10 cellular contexts compared by ENCODE assay signal in the genomic region with DNA sequence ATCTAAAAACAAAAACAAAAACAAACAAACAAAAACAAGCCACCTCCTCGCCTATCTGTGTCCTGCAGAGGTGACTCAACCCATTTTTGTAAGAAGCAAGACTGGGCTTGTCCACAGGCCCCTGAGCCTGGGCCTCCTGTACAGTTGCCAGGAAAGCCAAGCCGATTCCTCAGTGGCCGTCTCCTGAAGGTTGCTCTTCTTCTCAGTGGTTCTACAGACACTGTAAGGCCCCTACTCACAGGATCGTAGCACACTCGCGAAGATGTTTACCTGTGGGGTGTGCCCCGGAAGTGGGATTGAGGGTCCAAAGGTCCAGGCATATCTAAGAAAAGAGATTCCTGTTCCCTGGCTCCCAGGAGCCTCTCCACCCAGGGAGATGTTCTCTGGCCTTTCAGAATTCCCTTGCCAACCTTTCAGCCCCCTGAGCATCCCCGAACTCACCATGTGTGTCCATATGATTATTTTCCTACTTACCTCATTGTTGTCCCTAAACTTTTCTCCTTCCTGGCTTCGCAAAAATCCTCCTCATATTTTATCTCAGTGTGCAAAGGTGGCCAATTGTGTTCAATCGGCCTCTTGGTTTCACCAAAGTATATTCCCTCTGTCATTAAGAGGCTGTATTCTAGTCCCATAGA. TPM values are rescaled to one million over a fixed set of nuclear protein-coding genes. Genes with fewer than 3 reads are reported as not detected.
DNase-seq lines count a peak whose midpoint lies in the region; ATAC-seq, FAIRE-seq and TF ChIP-seq lines count a peak whose summit lies in the region.
"Had no signal": no experiment of that assay in that cellular context is flagged by ENCODE, and none has a peak within 500 bp of the region (broad histone marks: within the 10 kb centered on the region; RNA-seq: fewer than 3 reads in every experiment).

No MANE protein-coding gene starts in this region.

- H3K4me3 ChIP-seq in K562 (no peak overlapping the region), mucosa of stomach (ENCODE audit: low read length) (peak overlapping the region; percentile 28)
- H3K4me3 ChIP-seq: neural progenitor cell had no signal

- DNase-seq in AG20443 (ENCODE audit: low spot score) (peak; percentile 6), HT-29 (ENCODE audit: low spot score) (peak; percentile 22), K562 (ENCODE audit: extremely low read depth in 1 of 4, low spot score in 3 of 4) (no peak), inferior parietal cortex (ENCODE audit: extremely low spot score) (no peak)
- DNase-seq in activated T-cell treated with anti-CD3 and anti-CD28 coated beads, Interleukin-2, amount 50 U/mL, for 4 hours: no peak
- DNase-seq: activated gamma-delta T cell had no signal

- H3K79me2 ChIP-seq in K562 (ENCODE audit: control insufficient read depth, insufficient read depth, low read length): no peaks in the 10 kb centered on the region

- peaks cover 6% of the 10 kb centered on the region for H3K4me1 Mint-ChIP-seq in activated T-cell treated with anti-CD3 and anti-CD28 coated beads, Interleukin-2, amount 50 U/mL, for 4 hours (ENCODE audit: low read depth)

- FAIRE-seq in K562 (lab: Jason Lieb, UNC): no peak
- FAIRE-seq: colon had no signal

- TF ChIP-seq RAD21 in K562 (CRISPR knock-in tag; conservative IDR thresholded peaks at IDR 0.05 in 1 of 2, IDR thresholded peaks at IDR 0.05 in 1 of 2): no peak

- TF ChIP-seq EP300 in K562 (IDR thresholded peaks at IDR 0.05; ENCODE audit: low read length): no peak

- ATAC-seq in K562 (peak; percentile 38; the same call in 1 of the 3 replicates), HG02642 (IDR thresholded peaks at IDR 0.05; ENCODE audit: poor library complexity, unreplicated experiment) (no peak)
- no peak for ATAC-seq in activated T-cell treated with anti-CD3 and anti-CD28 coated beads, Interleukin-2, amount 50 U/mL, for 4 hours

- TF ChIP-seq CTCF in K562 (IDR thresholded peaks at IDR 0.05 in 2 of 3, conservative IDR thresholded peaks at IDR 0.05 in 1 of 3; ENCODE audit: insufficient read depth in 2 of 3, low read depth in 1 of 3, low read length in 3 of 3): no peak

- H3K4me3 Mint-ChIP-seq in activated T-cell treated with anti-CD3 and anti-CD28 coated beads, Interleukin-2, amount 50 U/mL, for 4 hours: no peak overlapping the region
- H3K4me3 Mint-ChIP-seq: neural progenitor cell had no signal

- H3K4me2 ChIP-seq in K562 (ENCODE audit: insufficient read depth, low read length): no peak overlapping the region
- H3K4me2 ChIP-seq: neural progenitor cell had no signal

- POLR2A ChIA-PET in K562 (lab: Yijun Ruan, JAX): interaction anchor here (0.6 to 1.5 kb wide), 5 partner anchors 10 to 445 kb away, joined by 3 read pairs; no protein-coding TSS in a partner anchor

- H3K9me1 ChIP-seq in K562 (ENCODE audit: control insufficient read depth, insufficient read depth, low read length): no peaks in the 10 kb centered on the region

- intact Hi-C loops in K562 (cut with micrococcal nuclease): loop anchor here (2.0 to 10.0 kb wide), 6 partner anchors 23 to 511 kb away; a partner anchor contains a TSS

- H3K36me3 ChIP-seq in K562 (ENCODE audit: control insufficient read depth, insufficient read depth, low read length): no peaks in the 10 kb centered on the region
- H3K36me3 ChIP-seq in mucosa of stomach (ENCODE audit: control insufficient read depth, insufficient read depth, low read length): no peaks in the 10 kb centered on the region
- H3K36me3 ChIP-seq: neural progenitor cell had no signal

- WGBS in K562 (ENCODE audit: insufficient coverage, low coverage, missing lambda C conversion rate): 25% methylated on average over 10 of the region's 10 CpGs

- H3K4me1 ChIP-seq in K562 (replicated peaks in 1 of 2; ENCODE audit: control insufficient read depth in 2 of 2, insufficient read depth in 2 of 2, low read length in 2 of 2) (peaks cover 4 to 7% of the 10 kb centered on the region in 2 experiments; a peak in 2 of 5 replicates), mucosa of stomach (ENCODE audit: control insufficient read depth, insufficient read depth, low read length) (peaks cover 21% of the 10 kb centered on the region)
- H3K4me1 ChIP-seq: neural progenitor cell had no signal

- CTCF ChIA-PET in K562 (lab: Yijun Ruan, JAX; ENCODE audit: low intra/inter-chr PET ratio): interaction anchor here (0.6 to 2.0 kb wide), 6 partner anchors 11 to 147 kb away, joined by 3 to 12 read pairs (median 6); no protein-coding TSS in a partner anchor

- H3K27me3 Mint-ChIP-seq in activated T-cell treated with anti-CD3 and anti-CD28 coated beads, Interleukin-2, amount 50 U/mL, for 4 hours (ENCODE audit: low read depth): peaks cover 42% of the 10 kb centered on the region

- peaks cover 4% of the 10 kb centered on the region for H3K9me3 Mint-ChIP-seq in activated T-cell treated with anti-CD3 and anti-CD28 coated beads, Interleukin-2, amount 50 U/mL, for 4 hours
- H3K9me3 Mint-ChIP-seq: neural progenitor cell had no signal

- no peak overlapping the region for H3K27ac ChIP-seq in K562 (ENCODE audit: extremely low read depth, low read depth, low read length)
- H3K27ac ChIP-seq: neural progenitor cell had no signal

- no peaks in the 10 kb centered on the region for H4K20me1 ChIP-seq in K562 (replicated peaks; ENCODE audit: control insufficient read depth, insufficient read depth, low read length)

- H3K27me3 ChIP-seq in K562 (ENCODE audit: control insufficient read depth in 2 of 2, insufficient read depth in 2 of 2, low read length in 2 of 2): no peaks in the 10 kb centered on the region
- H3K27me3 ChIP-seq in mucosa of stomach (ENCODE audit: control insufficient read depth, insufficient read depth, low read length): peaks cover 13% of the 10 kb centered on the region

- peak overlapping the region; percentile 84 for H2AFZ ChIP-seq in K562 (ENCODE audit: low read depth, low read length)
- H2AFZ ChIP-seq: neural progenitor cell had no signal

- no peaks in the 10 kb centered on the region for H3K36me3 Mint-ChIP-seq in activated T-cell treated with anti-CD3 and anti-CD28 coated beads, Interleukin-2, amount 50 U/mL, for 4 hours (ENCODE audit: insufficient read depth)
- H3K36me3 Mint-ChIP-seq: neural progenitor cell had no signal

- no peak for TF ChIP-seq POLR2A in K562 (conservative IDR thresholded peaks at IDR 0.05)

- H3K9me3 ChIP-seq in K562 (replicated peaks; ENCODE audit: control insufficient read depth, insufficient read depth, low read depth, low read length): peaks cover 2% of the 10 kb centered on the region
- H3K9me3 ChIP-seq in mucosa of stomach (ENCODE audit: control insufficient read depth, low read length): no peaks in the 10 kb centered on the region

- BruUV-seq in K562 (replicated peaks; lab: Mats Ljungman, UMichigan): no TSS peak

- H3K9ac ChIP-seq in K562 (ENCODE audit: insufficient read depth in 1 of 2, low read depth in 2 of 2, low read length in 2 of 2) (peak overlapping the region; percentile 31 to 38; a peak in 2 of 4 replicates), mucosa of stomach (ENCODE audit: low read length) (peak overlapping the region; percentile 64)
- H3K9ac ChIP-seq: neural progenitor cell had no signal

- in situ Hi-C loops in K562 (cut with MboI): loop anchor here (25.0 kb wide), 2 partner anchors 209 to 459 kb away; a partner anchor contains a TSS

RNA-seq across cellular contexts. Expression of a gene that starts 7.5 kb away (rescaled TPM):
- 1.3 and 3.4 TPM in 2 replicates for total RNA-seq in HT-29 (2014; rRNA removed; shearing (Covaris generic))
- total RNA-seq in K562 (2011; cell fraction: chromatin; rRNA removed; ENCODE audit: low replicate concordance): 3.7 and 10.0 TPM in 2 replicates
- 6.3 and 12.5 TPM in 2 replicates for total RNA-seq in K562 (2011; cell fraction: nucleolus; rRNA removed)
- total RNA-seq in K562 (2011; cell fraction: nucleoplasm; rRNA removed): 4.3 and 6.3 TPM in 2 replicates
- total RNA-seq in K562 (2014; rRNA removed) (0.68 and 2.0 TPM in 2 replicates), K562 (2014; rRNA removed; fragmentation: Illumina TruSeq; extraction: Trizol) (0.61 and 0.65 TPM in 2 replicates), K562 (2015; rRNA removed; fragmentation: Illumina TruSeq; extraction: Trizol) (1.0 and 1.7 TPM in 2 replicates), K562 (2021) (2.2 and 2.8 TPM in 2 replicates)
- polyA plus RNA-seq in K562 (2011; rRNA removed) (0.60 and 4.4 TPM in 2 replicates), K562 (2014; fragmentation: Illumina TruSeq; extraction: Trizol) (0.98 and 1.2 TPM in 2 replicates), K562 (2014; fragmentation: Nextera tagmentation; extraction: Ambion mirVana) (under 1 TPM; 0.06 TPM), K562 (2014; rRNA removed) (1.3 and 3.1 TPM in 2 replicates)
- polyA plus RNA-seq in K562 (2011; cell fraction: cytosol; rRNA removed): 0.57 and 2.3 TPM in 2 replicates
- polyA plus RNA-seq in K562 (2011; cell fraction: nucleus; rRNA removed): 8.2 and 24.8 TPM in 2 replicates
- polyA plus RNA-seq in K562 (2012): 1.2 and 3.3 TPM in 2 replicates
- 1.1 and 2.1 TPM in 2 replicates for polyA minus RNA-seq in K562 (2011; rRNA and poly(A)+ RNA removed)
- 2.2 TPM in 1 of 2 replicates, not detected in the other for polyA minus RNA-seq in K562 (2011; cell fraction: cytosol; rRNA and poly(A)+ RNA removed)
- polyA minus RNA-seq in K562 (2011; cell fraction: nucleus; rRNA and poly(A)+ RNA removed): 3.6 and 18.4 TPM in 2 replicates
- total RNA-seq in activated T-cell treated with anti-CD3 and anti-CD28 coated beads, Interleukin-2, amount 50 U/mL, for 4 hours: under 1 TPM in 2 of 3 donors, not detected in 1; 0.10 to 0.30 TPM

RNA-seq across cellular contexts. Expression of a gene that starts 18.3 kb away (rescaled TPM):
- 47.6 and 54.3 TPM in 2 replicates for total RNA-seq in HT-29 (2014; rRNA removed; shearing (Covaris generic))
- 47.2 and 114 TPM in 2 replicates for total RNA-seq in K562 (2011; cell fraction: chromatin; rRNA removed; ENCODE audit: low replicate concordance)
- total RNA-seq in K562 (2011; cell fraction: nucleolus; rRNA removed): 82.2 and 90.6 TPM in 2 replicates
- total RNA-seq in K562 (2011; cell fraction: nucleoplasm; rRNA removed): 50.4 and 59.2 TPM in 2 replicates
- total RNA-seq in K562 (2014; rRNA removed): 35.0 and 38.1 TPM in 2 replicates
- 15.2 and 16.8 TPM in 2 replicates for total RNA-seq in K562 (2014; rRNA removed; fragmentation: Illumina TruSeq; extraction: Trizol)
- 23.6 and 24.4 TPM in 2 replicates for total RNA-seq in K562 (2015; rRNA removed; fragmentation: Illumina TruSeq; extraction: Trizol)
- 33.5 and 37.9 TPM in 2 replicates for total RNA-seq in K562 (2021)
- polyA plus RNA-seq in K562 (2011; rRNA removed): 14.0 and 14.1 TPM in 2 replicates
- polyA plus RNA-seq in K562 (2011; cell fraction: cytosol; rRNA removed): 14.0 and 32.8 TPM in 2 replicates
- polyA plus RNA-seq in K562 (2011; cell fraction: nucleus; rRNA removed): 17.8 and 25.2 TPM in 2 replicates
- polyA plus RNA-seq in K562 (2012): 22.3 and 36.1 TPM in 2 replicates
- polyA plus RNA-seq in K562 (2014; fragmentation: Illumina TruSeq; extraction: Trizol): 24.9 and 28.4 TPM in 2 replicates
- 1 to 10 TPM; 2.2 to 2.4 TPM for polyA plus RNA-seq in K562 (2014; fragmentation: Nextera tagmentation; extraction: Ambion mirVana)
- polyA plus RNA-seq in K562 (2014; rRNA removed): 27.7 and 28.3 TPM in 2 replicates
- 11.9 and 18.9 TPM in 2 replicates for polyA minus RNA-seq in K562 (2011; rRNA and poly(A)+ RNA removed)
- polyA minus RNA-seq in K562 (2011; cell fraction: cytosol; rRNA and poly(A)+ RNA removed): 22.0 and 22.2 TPM in 2 replicates
- polyA minus RNA-seq in K562 (2011; cell fraction: nucleus; rRNA and poly(A)+ RNA removed): 44.2 and 45.3 TPM in 2 replicates
- 10 to 100 TPM; 22.6 to 25.3 (median 24.3) TPM for total RNA-seq in activated T-cell treated with anti-CD3 and anti-CD28 coated beads, Interleukin-2, amount 50 U/mL, for 4 hours

RNA-seq across cellular contexts. Expression of a gene that starts 19.4 kb away (rescaled TPM):
- 242 and 281 TPM in 2 replicates for total RNA-seq in HT-29 (2014; rRNA removed; shearing (Covaris generic))
- 10.4 and 40.1 TPM in 2 replicates for total RNA-seq in K562 (2011; cell fraction: chromatin; rRNA removed; ENCODE audit: low replicate concordance)
- 65.7 and 75.7 TPM in 2 replicates for total RNA-seq in K562 (2011; cell fraction: nucleolus; rRNA removed)
- total RNA-seq in K562 (2011; cell fraction: nucleoplasm; rRNA removed): 39.2 and 45.6 TPM in 2 replicates
- total RNA-seq in K562 (2014; rRNA removed): 147 and 189 TPM in 2 replicates
- 57.6 and 86.8 TPM in 2 replicates for total RNA-seq in K562 (2014; rRNA removed; fragmentation: Illumina TruSeq; extraction: Trizol)
- 104 and 111 TPM in 2 replicates for total RNA-seq in K562 (2015; rRNA removed; fragmentation: Illumina TruSeq; extraction: Trizol)
- total RNA-seq in K562 (2021): 99.4 and 104 TPM in 2 replicates
- 146 and 161 TPM in 2 replicates for polyA plus RNA-seq in K562 (2011; rRNA removed)
- 295 and 471 TPM in 2 replicates for polyA plus RNA-seq in K562 (2011; cell fraction: cytosol; rRNA removed)
- 117 and 133 TPM in 2 replicates for polyA plus RNA-seq in K562 (2011; cell fraction: nucleus; rRNA removed)
- polyA plus RNA-seq in K562 (2012): 198 and 206 TPM in 2 replicates
- polyA plus RNA-seq in K562 (2014; fragmentation: Illumina TruSeq; extraction: Trizol): 113 and 154 TPM in 2 replicates
- 100 to 1,000 TPM; 104 to 122 TPM for polyA plus RNA-seq in K562 (2014; fragmentation: Nextera tagmentation; extraction: Ambion mirVana)
- 182 and 250 TPM in 2 replicates for polyA plus RNA-seq in K562 (2014; rRNA removed)
- 67.2 and 95.6 TPM in 2 replicates for polyA minus RNA-seq in K562 (2011; rRNA and poly(A)+ RNA removed)
- polyA minus RNA-seq in K562 (2011; cell fraction: cytosol; rRNA and poly(A)+ RNA removed): 68.9 and 80.4 TPM in 2 replicates
- polyA minus RNA-seq in K562 (2011; cell fraction: nucleus; rRNA and poly(A)+ RNA removed): 16.6 and 19.4 TPM in 2 replicates
- total RNA-seq in activated T-cell treated with anti-CD3 and anti-CD28 coated beads, Interleukin-2, amount 50 U/mL, for 4 hours: 100 to 1,000 TPM; 201 to 220 (median 212) TPM

RNA-seq across cellular contexts. Expression of a gene that starts 28.2 kb away (rescaled TPM):
- total RNA-seq in HT-29 (2014; rRNA removed; shearing (Covaris generic)): 0.08 and 1.7 TPM in 2 replicates
- not detected in 2 replicates for total RNA-seq in K562 (2011; cell fraction: chromatin; rRNA removed; ENCODE audit: low replicate concordance)
- 0.79 and 1.2 TPM in 2 replicates for total RNA-seq in K562 (2011; cell fraction: nucleolus; rRNA removed)
- 0.44 TPM in 1 of 2 replicates, not detected in the other for total RNA-seq in K562 (2011; cell fraction: nucleoplasm; rRNA removed)
- total RNA-seq in K562 (2014; rRNA removed) (0.09 and 0.12 TPM in 2 replicates), K562 (2014; rRNA removed; fragmentation: Illumina TruSeq; extraction: Trizol) (not detected in 2 replicates), K562 (2015; rRNA removed; fragmentation: Illumina TruSeq; extraction: Trizol) (not detected in 2 replicates), K562 (2021) (0.13 and 0.16 TPM in 2 replicates)
- polyA plus RNA-seq in K562 (2011; rRNA removed) (0.05 and 0.20 TPM in 2 replicates), K562 (2014; fragmentation: Illumina TruSeq; extraction: Trizol) (not detected in 2 replicates), K562 (2014; fragmentation: Nextera tagmentation; extraction: Ambion mirVana) (not detected), K562 (2014; rRNA removed) (0.12 TPM in 1 of 2 replicates, not detected in the other)
- 0.28 and 0.65 TPM in 2 replicates for polyA plus RNA-seq in K562 (2011; cell fraction: cytosol; rRNA removed)
- 0.20 and 0.71 TPM in 2 replicates for polyA plus RNA-seq in K562 (2011; cell fraction: nucleus; rRNA removed)
- polyA plus RNA-seq in K562 (2012): 0.12 and 1.1 TPM in 2 replicates
- 0.14 TPM in 1 of 2 replicates, not detected in the other for polyA minus RNA-seq in K562 (2011; rRNA and poly(A)+ RNA removed)
- 0.95 TPM in 1 of 2 replicates, not detected in the other for polyA minus RNA-seq in K562 (2011; cell fraction: cytosol; rRNA and poly(A)+ RNA removed)
- 0.22 TPM in 1 of 2 replicates, not detected in the other for polyA minus RNA-seq in K562 (2011; cell fraction: nucleus; rRNA and poly(A)+ RNA removed)
- total RNA-seq in activated T-cell treated with anti-CD3 and anti-CD28 coated beads, Interleukin-2, amount 50 U/mL, for 4 hours: under 1 TPM; 0.15 to 0.50 (median 0.38) TPM

RNA-seq across cellular contexts. Expression of a gene that starts 34.8 kb away (rescaled TPM):
- 3.0 and 5.5 TPM in 2 replicates for total RNA-seq in HT-29 (2014; rRNA removed; shearing (Covaris generic))
- 0.58 and 1.8 TPM in 2 replicates for total RNA-seq in K562 (2011; cell fraction: chromatin; rRNA removed; ENCODE audit: low replicate concordance)
- 0.13 and 0.83 TPM in 2 replicates for total RNA-seq in K562 (2011; cell fraction: nucleolus; rRNA removed)
- total RNA-seq in K562 (2011; cell fraction: nucleoplasm; rRNA removed): 0.61 and 1.7 TPM in 2 replicates
- total RNA-seq in K562 (2014; rRNA removed): 0.09 TPM in 1 of 2 replicates, not detected in the other
- not detected in 2 replicates for total RNA-seq in K562 (2014; rRNA removed; fragmentation: Illumina TruSeq; extraction: Trizol)
- not detected in 2 replicates for total RNA-seq in K562 (2015; rRNA removed; fragmentation: Illumina TruSeq; extraction: Trizol)
- total RNA-seq in K562 (2021): 0.20 TPM in 1 of 2 replicates, not detected in the other
- 0.04 and 0.11 TPM in 2 replicates for polyA plus RNA-seq in K562 (2011; rRNA removed)
- 0.12 TPM in 1 of 2 replicates, not detected in the other for polyA plus RNA-seq in K562 (2011; cell fraction: cytosol; rRNA removed)
- polyA plus RNA-seq in K562 (2011; cell fraction: nucleus; rRNA removed): 0.22 and 0.54 TPM in 2 replicates
- 0.03 and 0.10 TPM in 2 replicates for polyA plus RNA-seq in K562 (2012)
- not detected in 2 replicates for polyA plus RNA-seq in K562 (2014; fragmentation: Illumina TruSeq; extraction: Trizol)
- polyA plus RNA-seq in K562 (2014; fragmentation: Nextera tagmentation; extraction: Ambion mirVana): under 1 TPM in 1 of 2 experiments, not detected in 1; 0.13 TPM
- not detected in 2 replicates for polyA plus RNA-seq in K562 (2014; rRNA removed)
- not detected in 2 replicates for polyA minus RNA-seq in K562 (2011; rRNA and poly(A)+ RNA removed)
- polyA minus RNA-seq in K562 (2011; cell fraction: cytosol; rRNA and poly(A)+ RNA removed): not detected in 2 replicates
- not detected in 2 replicates for polyA minus RNA-seq in K562 (2011; cell fraction: nucleus; rRNA and poly(A)+ RNA removed)
- 10 to 100 TPM in 1 of 3 donors, 1 to 10 TPM in 2; 6.2 to 10.7 (median 6.6) TPM for total RNA-seq in activated T-cell treated with anti-CD3 and anti-CD28 coated beads, Interleukin-2, amount 50 U/mL, for 4 hours

Comparison
In these comparisons a context has a peak if more than half of its experiments do, and no peak if none do; other contexts are left out.
1. DNase-seq: peak in AG20443 (single experiment) and HT-29 (single experiment); none in K562 (0 of 4), inferior parietal cortex (single experiment) and activated T-cell treated with anti-CD3 and anti-CD28 coated beads, Interleukin-2, amount 50 U/mL, for 4 hours (single experiment).